Comparison of ENCODE assay signal across 25 cellular contexts in genomic region chr20:20102163-20102562, GRCh38. TPM values are rescaled to one million over a fixed set of nuclear protein-coding genes. Genes with fewer than 3 reads are reported as not detected.
"Had no signal": no experiment of that assay in that cellular context is flagged by ENCODE, and none has a peak within 500 bp of the region (broad histone marks: within the 10 kb centered on the region; RNA-seq: fewer than 3 reads in every experiment).

No MANE protein-coding gene starts in this region.

- H3K9me3 Mint-ChIP-seq: effector memory CD8-positive, alpha-beta T cell; natural killer cell; stimulated activated effector memory CD8-positive, alpha-beta T cell treated with anti-CD3 and anti-CD28 coated beads, Interleukin-12 subunit alpha, Interleukin-12 subunit beta, amount 100 ng/mL, for 72 hours had no signal

- H3K4me1 Mint-ChIP-seq: natural killer cell; stimulated activated effector memory CD8-positive, alpha-beta T cell treated with anti-CD3 and anti-CD28 coated beads, Interleukin-12 subunit alpha, Interleukin-12 subunit beta, amount 100 ng/mL, for 72 hours had no signal

- DNase-seq: cortex of kidney; effector memory CD8-positive, alpha-beta T cell; head of caudate nucleus; hippocampal formation; left colon; left ventricle myocardium superior; lower lobe of right lung; natural killer cell; occipital lobe; pancreas; sigmoid colon; stimulated activated CD4-positive, alpha-beta T cell treated with anti-CD3 and anti-CD28 coated beads, Interleukin-2, amount 100 ng/mL, for 24 hours; stimulated activated CD4-positive, alpha-beta T cell treated with anti-CD3 and anti-CD28 coated beads, Interleukin-4, amount 100 ng/mL, for 24 hours; stimulated activated naive CD4-positive, alpha-beta T cell treated with Interleukin-2 at 50 U/mL for 16 hours; stomach; thyroid gland; trophoblast cell had no signal

- H3K27me3 ChIP-seq: pancreas, right atrium auricular region, sigmoid colon, thyroid gland, vagina had no signal

- H3K9me3 ChIP-seq: lower lobe of right lung, pancreas, right atrium auricular region, sigmoid colon, thyroid gland, vagina had no signal

- H3K27ac ChIP-seq: lower lobe of right lung, pancreas, right atrium auricular region, sigmoid colon, stomach, thyroid gland, vagina had no signal

- H3K27ac Mint-ChIP-seq: effector memory CD8-positive, alpha-beta T cell; natural killer cell; progenitor cell of endocrine pancreas; stimulated activated effector memory CD8-positive, alpha-beta T cell treated with anti-CD3 and anti-CD28 coated beads, Interleukin-12 subunit alpha, Interleukin-12 subunit beta, amount 100 ng/mL, for 72 hours had no signal

- H3K4me3 ChIP-seq: lower lobe of right lung, pancreas, right atrium auricular region, sigmoid colon, stomach, thyroid gland, vagina had no signal

- H3K36me3 Mint-ChIP-seq: natural killer cell; stimulated activated effector memory CD8-positive, alpha-beta T cell treated with anti-CD3 and anti-CD28 coated beads, Interleukin-12 subunit alpha, Interleukin-12 subunit beta, amount 100 ng/mL, for 72 hours had no signal

- H3K4me1 ChIP-seq: lower lobe of right lung, pancreas, right atrium auricular region, sigmoid colon, stomach, thyroid gland, vagina had no signal

- H3K4me3 Mint-ChIP-seq: effector memory CD8-positive, alpha-beta T cell; natural killer cell; stimulated activated effector memory CD8-positive, alpha-beta T cell treated with anti-CD3 and anti-CD28 coated beads, Interleukin-12 subunit alpha, Interleukin-12 subunit beta, amount 100 ng/mL, for 72 hours had no signal

- ATAC-seq: effector memory CD8-positive, alpha-beta T cell; left colon; lower lobe of right lung; natural killer cell; pancreas; stimulated activated effector memory CD8-positive, alpha-beta T cell treated with anti-CD3 and anti-CD28 coated beads, Interleukin-12 subunit alpha, Interleukin-12 subunit beta, amount 100 ng/mL, for 72 hours had no signal

- H3K36me3 ChIP-seq: lower lobe of right lung, pancreas, right atrium auricular region, sigmoid colon, stomach, thyroid gland, vagina had no signal

- H3K27me3 Mint-ChIP-seq: progenitor cell of endocrine pancreas had no signal

RNA-seq across cellular contexts. Expression of gene CFAP61, which starts 49.8 kb away (rescaled TPM):
- total RNA-seq: dermis microvascular lymphatic vessel endothelial cell, glomerular endothelial cell, kidney epithelial cell, stomach had no signal
- polyA plus RNA-seq: esophagus, stomach had no signal
